ENCODE assay signal across 8 cellular contexts in the genomic region with DNA sequence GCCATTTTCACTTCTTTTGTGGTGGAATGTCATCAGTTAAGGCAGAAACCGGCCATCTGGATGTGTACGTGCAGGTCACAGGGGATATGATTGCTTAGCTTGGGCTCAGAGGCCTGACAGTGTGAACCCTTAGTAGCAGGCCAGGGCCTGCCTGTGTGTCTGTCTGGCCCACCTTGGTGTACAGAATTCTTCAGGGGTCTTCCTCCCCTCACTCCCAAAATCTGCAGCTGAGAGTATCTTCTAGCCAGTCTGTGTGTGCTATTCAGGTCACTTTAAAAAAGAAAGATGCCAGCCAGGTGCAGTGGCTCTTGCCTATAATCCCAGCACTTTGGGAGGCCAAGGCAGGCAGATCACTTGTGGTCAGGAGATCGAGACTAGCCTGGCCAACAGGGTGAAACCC.
DNase-seq lines count a peak whose midpoint lies in the region; ATAC-seq, FAIRE-seq and TF ChIP-seq lines count a peak whose summit lies in the region.
"Not testable (repeated sequence)": the region's sequence is repeated elsewhere in the genome, so short reads cannot be mapped to it uniquely, and the experiment has no call there.

No MANE protein-coding gene starts in this region.

- not testable (repeated sequence) for H4K20me1 ChIP-seq in BLaER1; H9 (ENCODE audit: control insufficient read depth, insufficient read depth, insufficient read length); H1 (replicated peaks in 1 of 2; ENCODE audit: control insufficient read depth in 1 of 2, insufficient read depth in 2 of 2, low read length in 2 of 2)
- peaks cover 89% of the 10 kb centered on the region for H4K20me1 ChIP-seq in smooth muscle cell (ENCODE audit: low read depth)

- peaks cover 30% of the 10 kb centered on the region for H3K4me1 ChIP-seq in BLaER1
- H3K4me1 ChIP-seq in H9 (ENCODE audit: insufficient read depth, low read length): peaks cover 11% of the 10 kb centered on the region
- not testable (repeated sequence) for H3K4me1 ChIP-seq in NT2/D1 (ENCODE audit: insufficient read depth, insufficient read length)
- peaks cover 13 to 29% (median 22%) of the 10 kb centered on the region in 4 experiments for H3K4me1 ChIP-seq in H1 (replicated peaks in 1 of 4; ENCODE audit: control insufficient read depth in 3 of 4, insufficient read depth in 4 of 4, low read length in 3 of 4)
- H3K4me1 ChIP-seq in mesodermal cell (ENCODE audit: control insufficient read depth, insufficient read depth, low read length, poor library complexity, severe bottlenecking): peaks cover 35% of the 10 kb centered on the region
- H3K4me1 ChIP-seq in smooth muscle cell (ENCODE audit: low read depth): peaks cover 15% of the 10 kb centered on the region

- not testable (repeated sequence) for H3K27me3 Mint-ChIP-seq in H9 (ENCODE audit: low read depth); WTC11 (ENCODE audit: low read depth)

- peak overlapping the region; percentile 69 for H2BK5ac ChIP-seq in H9 (ENCODE audit: insufficient read length, low read length)
- H2BK5ac ChIP-seq in H1 (ENCODE audit: low read depth, low read length): peak overlapping the region; percentile 97

- H3K27me3 ChIP-seq in BLaER1; H9 (ENCODE audit: insufficient read depth, low read length); NT2/D1 (ENCODE audit: insufficient read depth, insufficient read length); H1 (replicated peaks in 1 of 4; ENCODE audit: control insufficient read depth in 3 of 4, extremely low read depth in 1 of 4, insufficient read depth in 3 of 4, low read length in 3 of 4); smooth muscle cell (ENCODE audit: low read depth): not testable (repeated sequence)

- H3K4me1 Mint-ChIP-seq in H9: peaks cover 36 to 44% of the 10 kb centered on the region in 2 experiments
- peaks cover 34% of the 10 kb centered on the region for H3K4me1 Mint-ChIP-seq in WTC11

- TF ChIP-seq RAD21 in H1 (IDR thresholded peaks at IDR 0.05 in 1 of 2, conservative IDR thresholded peaks at IDR 0.05 in 1 of 2; ENCODE audit: low read depth in 2 of 2, low read length in 2 of 2): not testable (repeated sequence)

- not testable (repeated sequence) for H3K9me3 Mint-ChIP-seq in H9, WTC11

- not testable (repeated sequence) for TF ChIP-seq CTCF in H9 (conservative IDR thresholded peaks at IDR 0.05); WTC11 (IDR thresholded peaks at IDR 0.05); H1 (IDR thresholded peaks at IDR 0.05; ENCODE audit: control extremely low read depth in 1 of 3, insufficient read depth in 1 of 3, low read depth in 1 of 3, low read length in 3 of 3); smooth muscle cell (IDR thresholded peaks at IDR 0.05; ENCODE audit: borderline replicate concordance, insufficient read depth, poor library complexity, severe bottlenecking)

- peak overlapping the region; percentile 23; the same call in 1 of the 2 replicates for H3K4me2 ChIP-seq in BLaER1
- H3K4me2 ChIP-seq in H9 (ENCODE audit: insufficient read depth, insufficient read length, low read length); smooth muscle cell: not testable (repeated sequence)
- H3K4me2 ChIP-seq in H1 (ENCODE audit: insufficient read depth in 1 of 2, low read depth in 2 of 2, low read length in 2 of 2): peak overlapping the region in 1 of 2 experiments; percentile 32; a peak in 2 of 4 replicates

- H3K9me3 ChIP-seq in BLaER1; H9 (ENCODE audit: control insufficient read depth, low read depth, low read length); NT2/D1 (ENCODE audit: insufficient read depth, low read length); H1 (ENCODE audit: insufficient read depth in 2 of 2, low read depth in 1 of 2, low read length in 1 of 2); iPS-18c (ENCODE audit: control insufficient read depth, insufficient read depth, low read length); mesodermal cell (ENCODE audit: control insufficient read depth, low read length); smooth muscle cell (replicated peaks; ENCODE audit: low read depth): not testable (repeated sequence)

- H3K27ac Mint-ChIP-seq in H9 (peak overlapping the region; percentile 97 to 98 (median 98); a peak in 6 of 7 replicates), WTC11 (peak overlapping the region; percentile 99)

- FAIRE-seq in H1 (lab: Jason Lieb, UNC): not testable (repeated sequence)

- H3K4ac ChIP-seq in H9 (ENCODE audit: low read depth, low read length); H1 (replicated peaks; ENCODE audit: insufficient read length, low read depth, low read length): not testable (repeated sequence)

- H2BK120ac ChIP-seq in H9 (ENCODE audit: low read depth, low read length, poor library complexity, severe bottlenecking): not testable (repeated sequence)
- H2BK120ac ChIP-seq in H1 (replicated peaks; ENCODE audit: low read depth, low read length): peak overlapping the region; percentile 29

- H2BK20ac ChIP-seq in H9 (ENCODE audit: low read depth, low read length, poor library complexity, severe bottlenecking): not testable (repeated sequence)
- H2BK20ac ChIP-seq in H1 (ENCODE audit: low read length): peak overlapping the region; percentile 100

- H3K18ac ChIP-seq in H9 (ENCODE audit: insufficient read length, low read depth, low read length) (peak overlapping the region; percentile 59), H1 (ENCODE audit: extremely low read depth, low read length) (peak overlapping the region; percentile 86)

- not testable (repeated sequence) for H4K8ac ChIP-seq in H9 (replicated peaks; ENCODE audit: insufficient read length, low read depth, low read length); H1 (ENCODE audit: extremely low read depth, insufficient read depth, low read length)

- H2AK5ac ChIP-seq in H9 (ENCODE audit: insufficient read length, low read length): not testable (repeated sequence)
- peak overlapping the region; percentile 85; the same call in 1 of the 2 replicates for H2AK5ac ChIP-seq in H1 (ENCODE audit: low read depth, low read length)

- WGBS in H9 (ENCODE audit: extremely low coverage, insufficient read length, low lambda C conversion rate): no CpG with 5 or more reads among the region's 3 CpGs
- WGBS in H1 (ENCODE audit: extremely low coverage in 1 of 2, insufficient coverage in 1 of 2, insufficient read length in 1 of 2, insufficient replicate concordance in 2 of 2, low coverage in 1 of 2, low lambda C conversion rate in 2 of 2, missing lambda C conversion rate in 1 of 2), 2 experiments: 62% methylated on average over 3 of the region's 3 CpGs; no CpG with 5 or more reads in 1 of the 2 experiments
- WGBS in mesodermal cell (ENCODE audit: insufficient coverage in 2 of 2), 2 experiments: 35 to 60% methylated on average over 1 to 3 of the region's 3 CpGs
- WGBS in smooth muscle cell (ENCODE audit: low lambda C conversion rate): 37% methylated on average over 3 of the region's 3 CpGs

- H3K79me2 ChIP-seq in H9 (ENCODE audit: insufficient read depth, low read length); H1 (ENCODE audit: control insufficient read depth in 1 of 2, insufficient read depth in 2 of 2, low read length in 2 of 2); smooth muscle cell (ENCODE audit: low read depth): not testable (repeated sequence)

- H2BK12ac ChIP-seq in H9 (ENCODE audit: insufficient read length, low read depth, low read length) (peak overlapping the region; percentile 95), H1 (ENCODE audit: low read depth, low read length) (peak overlapping the region; percentile 95; the same call in 1 of the 2 replicates)

- peaks cover 91% of the 10 kb centered on the region for H3F3A ChIP-seq in smooth muscle cell (ENCODE audit: low read depth)

- not testable (repeated sequence) for H3K23me2 ChIP-seq in H9 (ENCODE audit: insufficient read length, low read depth, low read length, poor library complexity, severe bottlenecking); H1 (ENCODE audit: low read depth, low read length)

- not testable (repeated sequence) for H3K27ac ChIP-seq in BLaER1
- peak overlapping the region; percentile 88 for H3K27ac ChIP-seq in H9 (ENCODE audit: insufficient read length, low read depth, low read length)
- H3K27ac ChIP-seq in H1 (ENCODE audit: low read depth, low read length): peak overlapping the region; percentile 48; the same call in 1 of the 2 replicates
- H3K27ac ChIP-seq in mesodermal cell (ENCODE audit: low read depth, low read length, severe bottlenecking): peak overlapping the region; percentile 73
- H3K27ac ChIP-seq in smooth muscle cell (ENCODE audit: low read depth): peak overlapping the region; percentile 79

- not testable (repeated sequence) for TF ChIP-seq POLR2A in H1 (IDR thresholded peaks at IDR 0.05; ENCODE audit: control extremely low read depth in 1 of 2, low read depth in 2 of 2, low read length in 2 of 2)

- not testable (repeated sequence) for H2BK15ac ChIP-seq in H9 (ENCODE audit: low read depth, low read length); H1 (ENCODE audit: low read length)

- H3K4me3 Mint-ChIP-seq in H9: peak overlapping the region; percentile 15 to 19; a peak in 3 of 5 replicates
- H3K4me3 Mint-ChIP-seq in WTC11: not testable (repeated sequence)

- not testable (repeated sequence) for H3T11ph ChIP-seq in H9 (ENCODE audit: low read length)

- TF ChIP-seq EP300 in H1 (IDR thresholded peaks at IDR 0.05; ENCODE audit: borderline replicate concordance in 1 of 2, low read depth in 2 of 2, low read length in 2 of 2): not testable (repeated sequence)

- not testable (repeated sequence) for H3K36me3 ChIP-seq in BLaER1
- H3K36me3 ChIP-seq in NT2/D1 (ENCODE audit: insufficient read depth, insufficient read length, low read length) (peaks cover 67% of the 10 kb centered on the region), H1 (ENCODE audit: control insufficient read depth in 2 of 4, insufficient read depth in 4 of 4, low read length in 3 of 4) (peaks cover 0 to 28% (median 3%) of the 10 kb centered on the region in 4 experiments; a peak in 3 of 8 replicates), mesodermal cell (ENCODE audit: control insufficient read depth, insufficient read depth, low read length) (peaks cover 79% of the 10 kb centered on the region), smooth muscle cell (ENCODE audit: low read depth) (peaks cover 20% of the 10 kb centered on the region)

- not testable (repeated sequence) for H3K79me1 ChIP-seq in H9 (ENCODE audit: insufficient read depth, low read depth, low read length, poor library complexity, severe bottlenecking); H1 (ENCODE audit: low read depth, low read length)

- H3K4me3 ChIP-seq in BLaER1; NT2/D1 (ENCODE audit: insufficient read length, low read depth); H1 (ENCODE audit: extremely low read depth in 1 of 4, insufficient read depth in 2 of 4, low read depth in 3 of 4, low read length in 4 of 4); mesodermal cell (ENCODE audit: extremely low read depth, insufficient read depth, low read length, poor library complexity, severe bottlenecking); smooth muscle cell: not testable (repeated sequence)
- peak overlapping the region; percentile 16; the same call in 1 of the 2 replicates for H3K4me3 ChIP-seq in iPS-18c (ENCODE audit: insufficient read depth, low read depth, low read length)

- DNase-seq in H9: peak; percentile 47
- DNase-seq in NT2/D1 (ENCODE audit: low read depth, low spot score); WTC11 (ENCODE audit: low spot score); H1 (ENCODE audit: low read depth in 1 of 2, low spot score in 2 of 2); smooth muscle cell (lab: John Stamatoyannopoulos, UW; ENCODE audit: unreplicated experiment): not testable (repeated sequence)

- H4K5ac ChIP-seq in H9 (ENCODE audit: insufficient read length, low read depth, low read length): not testable (repeated sequence)
- H4K5ac ChIP-seq in H1 (ENCODE audit: insufficient read length, low read depth, low read length): peak overlapping the region; percentile 19

- not testable (repeated sequence) for H3K9ac ChIP-seq in BLaER1; H9 (ENCODE audit: extremely low read depth, insufficient read length, low read length); smooth muscle cell (ENCODE audit: low read depth)
- H3K9ac ChIP-seq in NT2/D1 (ENCODE audit: insufficient read length, low read depth) (peak overlapping the region; percentile 5), H1 (replicated peaks in 1 of 4; ENCODE audit: extremely low read depth in 1 of 4, low read depth in 3 of 4, low read length in 3 of 4) (peak overlapping the region in 1 of 4 experiments; percentile 4; a peak in 1 of 7 replicates)

- H3K36me3 Mint-ChIP-seq in H9 (ENCODE audit: insufficient read depth in 1 of 3, low read depth in 3 of 3) (peaks cover 7 to 52% (median 52%) of the 10 kb centered on the region in 3 experiments; a peak in 6 of 7 replicates), WTC11 (peaks cover 29% of the 10 kb centered on the region)

- not testable (repeated sequence) for H3K23ac ChIP-seq in H9 (ENCODE audit: insufficient read length, low read depth, low read length); H1 (ENCODE audit: insufficient read length)

- H2AFZ ChIP-seq in H9 (ENCODE audit: low read length); H1 (ENCODE audit: low read length); smooth muscle cell (ENCODE audit: low read depth): not testable (repeated sequence)

- CTCF ChIA-PET in WTC11 (lab: Charles Lee): interaction anchor here (3.1 kb wide), 1 partner anchor 31 kb away, joined by 16 read pairs; no protein-coding TSS in a partner anchor
- CTCF ChIA-PET in H1 (lab: Charles Lee; ENCODE audit: partially characterized antibody): interaction anchor here (1.3 to 1.8 kb wide), 4 partner anchors 10 to 46 kb away, joined by 3 to 5 read pairs (median 4); no protein-coding TSS in a partner anchor

- peak overlapping the region; percentile 58; the same call in 1 of the 2 replicates for H3K14ac ChIP-seq in H9 (ENCODE audit: insufficient read depth, low read length)
- H3K14ac ChIP-seq in H1 (ENCODE audit: insufficient read length): not testable (repeated sequence)

- H4K91ac ChIP-seq in H9 (ENCODE audit: insufficient read length, low read depth, low read length); H1 (replicated peaks; ENCODE audit: insufficient read length, low read length): not testable (repeated sequence)

- not testable (repeated sequence) for H3K56ac ChIP-seq in H9 (ENCODE audit: insufficient read length, low read depth, low read length); H1 (replicated peaks; ENCODE audit: insufficient read length, low read depth, low read length)

- not testable (repeated sequence) for ATAC-seq in WTC11

- POLR2A ChIA-PET in WTC11 (lab: Charles Lee): not testable (repeated sequence)
- POLR2A ChIA-PET in H1 (lab: Charles Lee; ENCODE audit: partially characterized antibody): interaction anchor here (1.1 to 1.9 kb wide), 2 partner anchors 31 to 45 kb away, joined by 3 to 9 read pairs; no protein-coding TSS in a partner anchor
